In the genomic region with DNA sequence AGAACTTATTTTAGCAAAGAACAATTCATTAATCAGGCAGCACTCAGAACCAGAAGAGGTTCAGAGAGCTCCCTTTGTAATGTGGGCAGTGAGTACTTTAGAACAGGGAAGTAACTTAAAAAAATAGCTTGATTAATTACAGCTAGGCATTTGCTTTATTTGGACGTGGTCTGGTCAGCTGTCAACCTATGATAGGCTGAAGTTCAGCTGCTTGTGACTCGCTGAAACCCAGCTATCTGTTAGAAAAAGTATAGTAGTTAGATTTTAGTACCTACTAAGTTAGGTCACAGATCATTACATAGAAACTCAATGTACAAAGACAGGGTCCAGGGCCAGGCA, we compare ENCODE assay signal across 30 cellular contexts. TPM values are rescaled to one million over a fixed set of nuclear protein-coding genes. Genes with fewer than 3 reads are reported as not detected.
"Had no signal": no experiment of that assay in that cellular context is flagged by ENCODE, and none has a peak within 500 bp of the region (broad histone marks: within the 10 kb centered on the region; RNA-seq: fewer than 3 reads in every experiment).

No MANE protein-coding gene starts in this region.

- H3K4me3 Mint-ChIP-seq: immature natural killer cell; memory B cell; natural killer cell; stimulated activated naive CD8-positive, alpha-beta T cell treated with anti-CD3 and anti-CD28 coated beads, Interleukin-15, amount 100 ng/mL, for 72 hours had no signal

- H3K36me3 Mint-ChIP-seq: immature natural killer cell, memory B cell, natural killer cell had no signal

- H3K4me1 ChIP-seq: uterus had no signal

- H3K27ac Mint-ChIP-seq: immature natural killer cell; memory B cell; natural killer cell; stimulated activated naive CD8-positive, alpha-beta T cell treated with anti-CD3 and anti-CD28 coated beads, Interleukin-15, amount 100 ng/mL, for 72 hours had no signal

- H3K36me3 ChIP-seq: gastrocnemius medialis, heart left ventricle, pancreas, right lobe of liver, suprapubic skin, transverse colon, upper lobe of right lung, uterus had no signal

- H3K4me2 ChIP-seq: hepatocyte, smooth muscle cell had no signal

- H3K27me3 Mint-ChIP-seq: memory B cell had no signal

- H2AFZ ChIP-seq: hepatocyte had no signal

- ATAC-seq: esophagus mucosa; gastrocnemius medialis; heart left ventricle; left lobe of liver; natural killer cell; pancreas; stimulated activated naive CD8-positive, alpha-beta T cell treated with anti-CD3 and anti-CD28 coated beads, Interleukin-15, amount 100 ng/mL, for 72 hours; upper lobe of right lung had no signal

- H3K9me3 ChIP-seq: gastrocnemius medialis, heart left ventricle, pancreas, right lobe of liver, suprapubic skin, transverse colon, upper lobe of right lung, uterus had no signal

- H3K9me3 Mint-ChIP-seq: immature natural killer cell; memory B cell; natural killer cell; stimulated activated naive CD8-positive, alpha-beta T cell treated with anti-CD3 and anti-CD28 coated beads, Interleukin-15, amount 100 ng/mL, for 72 hours had no signal

- H3K79me2 ChIP-seq: hepatocyte had no signal

- H3K27me3 ChIP-seq: dorsolateral prefrontal cortex, gastrocnemius medialis, heart left ventricle, hepatocyte, pancreas, right lobe of liver, suprapubic skin, transverse colon, upper lobe of right lung, uterus had no signal

- H3K4me3 ChIP-seq: dorsolateral prefrontal cortex, gastrocnemius medialis, heart left ventricle, hepatocyte, lung, pancreas, right lobe of liver, smooth muscle cell, suprapubic skin, transverse colon, upper lobe of right lung, uterus had no signal

- H3K27ac ChIP-seq: epithelial cell of prostate, gastrocnemius medialis, heart left ventricle, hepatocyte, pancreas, right lobe of liver, suprapubic skin, upper lobe of right lung, uterus had no signal

- DNase-seq: effector CD4-positive, alpha-beta T cell; foreskin fibroblast; gastrocnemius medialis; heart left ventricle; immature natural killer cell; islet precursor cell; kidney glomerular epithelial cell; natural killer cell; occipital lobe; pancreas; right lobe of liver; stimulated activated CD4-positive, alpha-beta T cell treated with anti-CD3 and anti-CD28 coated beads, Interleukin-12 subunit alpha, Interleukin-12 subunit beta, amount 100 ng/mL, for 4 hours; stimulated activated CD4-positive, alpha-beta T cell treated with anti-CD3 and anti-CD28 coated beads, Interleukin-1b, Interleukin-23, amount 100 ng/mL, for 48 hours; stimulated activated CD4-positive, alpha-beta T cell treated with anti-CD3 and anti-CD28 coated beads, Interleukin-4, amount 100 ng/mL, for 1 hour; stimulated activated CD8-positive, alpha-beta memory T cell treated with anti-CD3 and anti-CD28 coated beads, Interleukin-4, amount 100 ng/mL, for 48 hours; stimulated activated naive CD4-positive, alpha-beta T cell; stimulated activated naive CD8-positive, alpha-beta T cell treated with anti-CD3 and anti-CD28 coated beads, Interleukin-15, amount 100 ng/mL, for 72 hours; transverse colon; upper lobe of right lung; uterus had no signal

RNA-seq across cellular contexts. Expression of gene PKDCC, which starts 40.0 kb away (rescaled TPM):
- total RNA-seq: mononuclear cell had no signal
- polyA plus RNA-seq: immature natural killer cell had no signal
